35 cellular contexts compared by ENCODE assay signal in the genomic region with DNA sequence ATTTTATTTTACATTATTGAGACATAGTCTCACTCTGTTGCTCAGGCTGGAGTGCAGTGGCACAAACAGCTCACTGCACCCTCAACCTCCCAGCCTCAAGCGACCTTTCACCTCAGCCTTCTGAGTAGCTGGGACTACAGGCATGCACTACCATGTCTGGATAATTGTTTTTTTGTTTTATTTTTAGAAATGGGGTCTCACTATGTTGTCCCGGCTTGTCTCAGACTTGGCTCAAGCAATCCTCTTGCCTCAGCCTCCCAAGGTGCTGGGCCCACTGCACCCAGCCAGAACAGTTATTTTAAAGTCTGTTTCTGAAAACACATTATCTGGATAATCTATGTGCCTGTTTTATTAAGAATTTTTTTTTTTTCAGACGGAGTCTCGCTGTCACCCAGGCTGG.
DNase-seq lines count a peak whose midpoint lies in the region; ATAC-seq, FAIRE-seq and TF ChIP-seq lines count a peak whose summit lies in the region.
"Had no signal": no experiment of that assay in that cellular context is flagged by ENCODE, and none has a peak within 500 bp of the region (broad histone marks: within the 10 kb centered on the region; RNA-seq: fewer than 3 reads in every experiment).

No MANE protein-coding gene starts in this region.

- H3K27me3 ChIP-seq in HepG2 (ENCODE audit: control insufficient read depth in 1 of 2, insufficient read depth in 2 of 2, low read length in 2 of 2): no peaks in the 10 kb centered on the region
- no peaks in the 10 kb centered on the region for H3K27me3 ChIP-seq in right lobe of liver
- H3K27me3 ChIP-seq in K562 (ENCODE audit: control insufficient read depth in 2 of 2, insufficient read depth in 2 of 2, low read length in 2 of 2): no peaks in the 10 kb centered on the region
- H3K27me3 ChIP-seq: BE2C; BLaER1; BLaER1 treated with 17β-estradiol and CSF1 and Interleukin-3, amounts not matched to agents 10 nM and 100 nM had no signal

- no peaks in the 10 kb centered on the region for H3K79me2 ChIP-seq in HepG2 (ENCODE audit: insufficient read depth, low read length)
- H3K79me2 ChIP-seq in K562 (ENCODE audit: control insufficient read depth, insufficient read depth, low read length): no peaks in the 10 kb centered on the region

- no peak overlapping the region for H3K4me3 Mint-ChIP-seq in WTC11
- H3K4me3 Mint-ChIP-seq: B cell; CD14-positive monocyte; CD4-positive, alpha-beta memory T cell; CD4-positive, alpha-beta T cell; CD4-positive, CD25-positive, alpha-beta regulatory T cell; CD8-positive, alpha-beta memory T cell; CD8-positive, alpha-beta T cell had no signal

- no peak overlapping the region for H3K4me2 ChIP-seq in HepG2 (ENCODE audit: low read depth, low read length)
- H3K4me2 ChIP-seq in K562 (ENCODE audit: insufficient read depth, low read length): no peak overlapping the region
- H3K4me2 ChIP-seq: A549; BLaER1; BLaER1 treated with 17β-estradiol and CSF1 and Interleukin-3, amounts not matched to agents 10 nM and 100 nM had no signal

- H4K20me1 ChIP-seq in HepG2 (ENCODE audit: insufficient read depth, low read length) (0 out of 2 replicates have a peak, but pooled peaks cover 6% of the 10 kb centered on the region), K562 (replicated peaks; ENCODE audit: control insufficient read depth, insufficient read depth, low read length) (no peaks in the 10 kb centered on the region; the same call in 1 of the 2 replicates)

- H2AFZ ChIP-seq in HepG2 (ENCODE audit: low read length): no peak overlapping the region
- no peak overlapping the region for H2AFZ ChIP-seq in K562 (ENCODE audit: low read depth, low read length)

- FAIRE-seq in HepG2 (lab: Jason Lieb, UNC) (no peak), K562 (lab: Jason Lieb, UNC) (no peak)
- FAIRE-seq: A204.1, A549, D721Med had no signal

- POLR2A ChIA-PET in HepG2 (lab: Yijun Ruan, JAX) (no interaction called here), WTC11 (lab: Charles Lee) (no interaction called here), K562 (lab: Yijun Ruan, JAX) (no interaction called here)

- no peak for TF ChIP-seq RAD21 in HepG2 (CRISPR knock-in tag; IDR thresholded peaks at IDR 0.05)
- TF ChIP-seq RAD21 in K562 (CRISPR knock-in tag; conservative IDR thresholded peaks at IDR 0.05 in 1 of 2, IDR thresholded peaks at IDR 0.05 in 1 of 2): no peak

- no peak for ATAC-seq in HepG2
- no peak for ATAC-seq in right lobe of liver
- ATAC-seq in WTC11: no peak
- no peak for ATAC-seq in K562
- no peak for ATAC-seq in HG03520 (IDR thresholded peaks at IDR 0.05; ENCODE audit: unreplicated experiment)
- ATAC-seq: A549; CD8-positive, alpha-beta T cell had no signal

- H3K9me1 ChIP-seq in K562 (ENCODE audit: control insufficient read depth, insufficient read depth, low read length): no peaks in the 10 kb centered on the region

- H3K9ac ChIP-seq in HepG2 (ENCODE audit: insufficient read depth, low read depth, low read length) (no peak overlapping the region), K562 (ENCODE audit: insufficient read depth in 1 of 2, low read depth in 2 of 2, low read length in 2 of 2) (no peak overlapping the region)
- H3K9ac ChIP-seq: BLaER1; BLaER1 treated with 17β-estradiol and CSF1 and Interleukin-3, amounts not matched to agents 10 nM and 100 nM had no signal

- TF ChIP-seq EP300 in HepG2 (IDR thresholded peaks at IDR 0.05; ENCODE audit: low read depth in 2 of 2, low read length in 2 of 2) (no peak), HepG2 (CRISPR knock-in tag; IDR thresholded peaks at IDR 0.05; ENCODE audit: borderline replicate concordance) (no peak), K562 (IDR thresholded peaks at IDR 0.05; ENCODE audit: low read length) (no peak)

- no peaks in the 10 kb centered on the region for H3K4me1 Mint-ChIP-seq in WTC11
- H3K4me1 Mint-ChIP-seq: B cell had no signal

- no peak for TF ChIP-seq CTCF in HepG2 (CRISPR knock-in tag; IDR thresholded peaks at IDR 0.05)
- TF ChIP-seq CTCF in right lobe of liver (IDR thresholded peaks at IDR 0.05): no peak
- no peak for TF ChIP-seq CTCF in WTC11 (IDR thresholded peaks at IDR 0.05)
- TF ChIP-seq CTCF in K562 (IDR thresholded peaks at IDR 0.05 in 2 of 3, conservative IDR thresholded peaks at IDR 0.05 in 1 of 3; ENCODE audit: insufficient read depth in 2 of 3, low read depth in 1 of 3, low read length in 3 of 3): no peak

- in situ Hi-C loops in HepG2 (cut with HindIII; ENCODE audit: extremely low pct_ligation_motif_present, low pct_unique_long_range_greater_than_20kb): no loop called here
- in situ Hi-C loops in K562 (cut with MboI): no loop called here

- no peaks in the 10 kb centered on the region for H3K27me3 Mint-ChIP-seq in WTC11 (ENCODE audit: low read depth)
- H3K27me3 Mint-ChIP-seq: B cell; CD4-positive, alpha-beta memory T cell; CD4-positive, alpha-beta T cell; CD4-positive, CD25-positive, alpha-beta regulatory T cell; CD8-positive, alpha-beta memory T cell had no signal

- CTCF ChIA-PET in HepG2 (lab: Yijun Ruan, JAX; ENCODE audit: low intra/inter-chr PET ratio, low total read pairs): no interaction called here
- CTCF ChIA-PET in WTC11 (lab: Charles Lee): no interaction called here
- CTCF ChIA-PET in K562 (lab: Yijun Ruan, JAX; ENCODE audit: low intra/inter-chr PET ratio): no interaction called here

- peaks cover 74% of the 10 kb centered on the region for H3K36me3 Mint-ChIP-seq in WTC11

- H3K9me3 ChIP-seq in HepG2 (ENCODE audit: low read length): no peaks in the 10 kb centered on the region
- H3K9me3 ChIP-seq in right lobe of liver: no peaks in the 10 kb centered on the region
- peaks cover under 1% of the 10 kb centered on the region; the same call in 1 of the 2 replicates for H3K9me3 ChIP-seq in K562 (replicated peaks; ENCODE audit: control insufficient read depth, insufficient read depth, low read depth, low read length)
- H3K9me3 ChIP-seq: BE2C, Caco-2 had no signal

- intact Hi-C loops in HepG2 (cut with micrococcal nuclease; ENCODE audit: unreplicated experiment): no loop called here
- intact Hi-C loops in right lobe of liver (cut with DNase I): no loop called here
- intact Hi-C loops in K562 (cut with micrococcal nuclease): no loop called here

- H3K27ac ChIP-seq in HepG2 (ENCODE audit: extremely low read length, insufficient read depth, low read length) (no peak overlapping the region), right lobe of liver (no peak overlapping the region), K562 (ENCODE audit: extremely low read depth, low read depth, low read length) (no peak overlapping the region)
- H3K27ac ChIP-seq: 22Rv1; A549; BLaER1; BLaER1 treated with 17β-estradiol and CSF1 and Interleukin-3, amounts not matched to agents 10 nM and 100 nM; C4-2B had no signal

- peaks cover 12 to 69% of the 10 kb centered on the region in 2 experiments for H3K36me3 ChIP-seq in HepG2 (replicated peaks in 1 of 2; ENCODE audit: control insufficient read depth in 1 of 2, insufficient read depth in 2 of 2, low read length in 2 of 2)
- H3K36me3 ChIP-seq in right lobe of liver: peaks cover 0 to 10% (median 6%) of the 10 kb centered on the region in 4 donors
- H3K36me3 ChIP-seq in K562 (ENCODE audit: control insufficient read depth, insufficient read depth, low read length): peaks cover 48% of the 10 kb centered on the region

- DNase-seq in HepG2 (ENCODE audit: low spot score): no peak
- no peak for DNase-seq in right lobe of liver
- no peak for DNase-seq in WTC11 (ENCODE audit: low spot score)
- no peak for DNase-seq in K562 (ENCODE audit: extremely low read depth in 1 of 4, low spot score in 3 of 4)
- no peak for DNase-seq in RKO (ENCODE audit: low spot score)
- DNase-seq: 8988T; ACHN; AML-193; BE2C; C1 segment of cervical spinal cord; Caco-2; Calu3; CD4-positive, alpha-beta memory T cell; CD4-positive, alpha-beta T cell; CD4-positive, CD25-positive, alpha-beta regulatory T cell; CD8-positive, alpha-beta memory T cell; CD8-positive, alpha-beta T cell; COR-L47; DMS 273 treated with DMSO at 0.1 percent for 48 hours; DMS153; DMS53; DMS79; DMS79 treated with DMSO at 0.1 percent for 48 hours; DND-41; EL had no signal

- H3K4me1 ChIP-seq in HepG2 (ENCODE audit: insufficient read depth, low read length) (0 out of 2 replicates have a peak, but pooled peaks cover 5% of the 10 kb centered on the region), right lobe of liver (peaks cover 0 to 14% (median 1%) of the 10 kb centered on the region in 4 donors), K562 (replicated peaks in 1 of 2; ENCODE audit: control insufficient read depth in 2 of 2, insufficient read depth in 2 of 2, low read length in 2 of 2) (no peaks in the 10 kb centered on the region)
- H3K4me1 ChIP-seq: A549, BE2C, Caco-2 had no signal

- H3K9me3 Mint-ChIP-seq in WTC11: peaks cover 33% of the 10 kb centered on the region

- no peak overlapping the region for H3K4me3 ChIP-seq in HepG2 (replicated peaks in 1 of 3; ENCODE audit: insufficient read depth in 1 of 3, low read depth in 2 of 3, low read length in 3 of 3)
- no peak overlapping the region for H3K4me3 ChIP-seq in right lobe of liver
- H3K4me3 ChIP-seq in K562: no peak overlapping the region
- H3K4me3 ChIP-seq: A549; BLaER1; BLaER1 treated with 17β-estradiol and CSF1 and Interleukin-3, amounts not matched to agents 10 nM and 100 nM had no signal

- WGBS in HepG2 (ENCODE audit: low lambda C conversion rate): 94% methylated on average over 4 of the region's 4 CpGs
- WGBS in right lobe of liver (ENCODE audit: insufficient coverage, low coverage, low lambda C conversion rate, missing lambda C conversion rate): 93% methylated on average over 4 of the region's 4 CpGs
- 83% methylated on average over 4 of the region's 4 CpGs for WGBS in K562 (ENCODE audit: insufficient coverage, low coverage, missing lambda C conversion rate)

- TF ChIP-seq POLR2A in HepG2 (IDR thresholded peaks at IDR 0.05; ENCODE audit: insufficient read depth in 1 of 2, low read depth in 2 of 2, low read length in 2 of 2) (no peak), right lobe of liver (IDR thresholded peaks at IDR 0.05) (no peak), K562 (conservative IDR thresholded peaks at IDR 0.05) (no peak)

- BruUV-seq in HepG2 (replicated peaks; lab: Mats Ljungman, UMichigan) (no TSS peak), K562 (replicated peaks; lab: Mats Ljungman, UMichigan) (no TSS peak)

- no peak overlapping the region for H3K27ac Mint-ChIP-seq in WTC11
- H3K27ac Mint-ChIP-seq: B cell; CD14-positive monocyte; CD4-positive, alpha-beta memory T cell; CD4-positive, alpha-beta T cell; CD4-positive, CD25-positive, alpha-beta regulatory T cell; CD8-positive, alpha-beta T cell had no signal

TF ChIP-seq in HepG2, 621 proteins besides CTCF, POLR2A, EP300 and RAD21 (continues in another document):
- TF ChIP-seq ZNF121 (CRISPR knock-in tag; IDR thresholded peaks at IDR 0.05) (peak; percentile 84), ATF7-NPFF (CRISPR knock-in tag; IDR thresholded peaks at IDR 0.05; ENCODE audit: low read depth) (no peak)

TF ChIP-seq in K562, 482 proteins besides CTCF, POLR2A, EP300 and RAD21:
- TF ChIP-seq RBM25 (IDR thresholded peaks at IDR 0.05; ENCODE audit: low read depth, low read length, severe bottlenecking) (peak; percentile 32), ZNF121 (CRISPR knock-in tag; conservative IDR thresholded peaks at IDR 0.05) (peak; percentile 84), ZNF217 (CRISPR knock-in tag; IDR thresholded peaks at IDR 0.05) (no peak), NELFE (IDR thresholded peaks at IDR 0.05; ENCODE audit: insufficient read depth, insufficient read length) (no peak), KAT8 (IDR thresholded peaks at IDR 0.05; ENCODE audit: low read depth) (no peak), FOXA1 (IDR thresholded peaks at IDR 0.05; ENCODE audit: borderline replicate concordance) (no peak)

Comparison
In these comparisons a context has a peak if more than half of its experiments do, and no peak if none do; other contexts are left out.
1. Of the 241 proteins assayed by ChIP-seq in both HepG2 and K562: peak only in HepG2: none; only in K562: none; in both: ZNF121; in neither: 240.